ENCODE assay signal across 10 cellular contexts in the genomic region with DNA sequence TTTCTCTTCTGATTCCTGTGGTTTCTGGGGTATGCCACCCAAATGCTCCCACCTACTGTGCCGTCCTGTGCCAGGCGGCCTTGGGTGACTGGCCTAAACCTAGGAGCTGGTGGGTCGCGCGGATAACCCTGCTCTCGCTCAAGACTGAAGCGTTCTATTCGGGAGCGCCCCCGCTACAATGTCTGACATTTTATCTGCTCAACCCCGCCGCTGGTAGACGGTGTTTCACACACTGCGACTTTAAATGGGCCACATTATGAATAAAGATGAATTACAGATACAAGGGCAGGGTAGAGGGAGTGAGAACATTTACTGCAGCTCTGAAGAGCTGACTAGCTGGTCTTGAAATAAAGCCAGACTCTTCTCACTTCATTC. TPM values are rescaled to one million over a fixed set of nuclear protein-coding genes. Genes with fewer than 3 reads are reported as not detected.
DNase-seq lines count a peak whose midpoint lies in the region; ATAC-seq and TF ChIP-seq lines count a peak whose summit lies in the region.
"Had no signal": no experiment of that assay in that cellular context is flagged by ENCODE, and none has a peak within 500 bp of the region (broad histone marks: within the 10 kb centered on the region; RNA-seq: fewer than 3 reads in every experiment).

No MANE protein-coding gene starts in this region.

- DNase-seq in effector memory CD8-positive, alpha-beta T cell, result no peak
- DNase-seq in natural killer cell (no peak), GM03348 (ENCODE audit: low spot score) (no peak), NCI-H2196 treated with DMSO at 0.1 percent for 48 hours (lab: John Stamatoyannopoulos, UW; ENCODE audit: unreplicated experiment) (no peak), OCI-M2 (lab: John Stamatoyannopoulos, UW; ENCODE audit: unreplicated experiment) (no peak)

- peaks cover 4% of the 10 kb centered on the region for H3K4me1 ChIP-seq in ACC112 (ENCODE audit: control insufficient read depth, insufficient read depth, low read length, unreplicated experiment)
- H3K4me1 ChIP-seq in HUES48 (ENCODE audit: control insufficient read depth, insufficient read depth, low read length), result peaks cover 28% of the 10 kb centered on the region
- H3K4me1 ChIP-seq: parathyroid adenoma had no signal

- no peaks in the 10 kb centered on the region for H3K36me3 ChIP-seq in ACC112 (ENCODE audit: insufficient read depth, low read length)
- no peaks in the 10 kb centered on the region for H3K36me3 ChIP-seq in HUES48 (ENCODE audit: control insufficient read depth, insufficient read depth, low read length)

- intact Hi-C loops in natural killer cell (cut with micrococcal nuclease), result no loop called here

- ATAC-seq in effector memory CD8-positive, alpha-beta T cell (replicated peaks), result no peak
- no peak for ATAC-seq in natural killer cell
- no peak for ATAC-seq in HG03097 (IDR thresholded peaks at IDR 0.05; ENCODE audit: low FRiP score, unreplicated experiment)

- H3K4me3 Mint-ChIP-seq in effector memory CD8-positive, alpha-beta T cell, result peak overlapping the region; percentile 96 to 97
- peak overlapping the region; percentile 98 for H3K4me3 Mint-ChIP-seq in natural killer cell

- H3K9me3 Mint-ChIP-seq in effector memory CD8-positive, alpha-beta T cell, result peaks cover 0 to 6% of the 10 kb centered on the region in 2 donors
- no peaks in the 10 kb centered on the region for H3K9me3 Mint-ChIP-seq in natural killer cell

- H3K36me3 Mint-ChIP-seq in effector memory CD8-positive, alpha-beta T cell (ENCODE audit: insufficient read depth), result peaks cover 6% of the 10 kb centered on the region
- H3K36me3 Mint-ChIP-seq in natural killer cell, result no peaks in the 10 kb centered on the region

- H2AFZ ChIP-seq in ACC112 (ENCODE audit: low read length, unreplicated experiment), result no peak overlapping the region

- H3K9ac ChIP-seq in HUES48 (ENCODE audit: low read depth, low read length), result no peak overlapping the region
- H3K9ac ChIP-seq: parathyroid adenoma had no signal

- no peak overlapping the region for H3K27ac ChIP-seq in ACC112 (ENCODE audit: low read depth, low read length)
- H3K27ac ChIP-seq in HUES48 (ENCODE audit: low read depth, low read length), result no peak overlapping the region
- H3K27ac ChIP-seq: parathyroid adenoma, PC-9 had no signal

- H3K27me3 ChIP-seq in ACC112 (ENCODE audit: insufficient read depth, low read length) (peaks cover 37% of the 10 kb centered on the region), HUES48 (ENCODE audit: control insufficient read depth, insufficient read depth, low read length) (peaks cover 78% of the 10 kb centered on the region)

- H3K4me3 ChIP-seq in ACC112 (ENCODE audit: low read depth, low read length) (peak overlapping the region; percentile 86; the same call in 1 of the 2 replicates), HUES48 (ENCODE audit: low read depth, low read length) (peak overlapping the region; percentile 60)

- H3K79me2 ChIP-seq in ACC112 (ENCODE audit: control insufficient read depth, insufficient read depth, low read length, unreplicated experiment), result peaks cover 11% of the 10 kb centered on the region
- H3K79me2 ChIP-seq: parathyroid adenoma had no signal

- H3K4me1 Mint-ChIP-seq in effector memory CD8-positive, alpha-beta T cell (ENCODE audit: low read depth in 2 of 2), result peaks cover 15% of the 10 kb centered on the region in 2 donors
- peaks cover 25 to 33% of the 10 kb centered on the region in 2 donors for H3K4me1 Mint-ChIP-seq in natural killer cell

- peaks cover 0 to 21% of the 10 kb centered on the region in 2 donors for H3K27me3 Mint-ChIP-seq in effector memory CD8-positive, alpha-beta T cell
- peaks cover 22 to 31% of the 10 kb centered on the region in 2 donors for H3K27me3 Mint-ChIP-seq in natural killer cell (ENCODE audit: low read depth in 2 of 2)

- TF ChIP-seq CTCF in natural killer cell (IDR thresholded peaks at IDR 0.05), result no peak

- H3K27ac Mint-ChIP-seq in effector memory CD8-positive, alpha-beta T cell, result no peak overlapping the region
- peak overlapping the region; percentile 10 to 90 for H3K27ac Mint-ChIP-seq in natural killer cell

- H3K9me3 ChIP-seq in HUES48 (ENCODE audit: control insufficient read depth, insufficient read depth, low read length), result peaks cover 5% of the 10 kb centered on the region; the same call in 1 of the 2 replicates

RNA-seq across cellular contexts. Expression of a gene that starts 0.8 kb away (rescaled TPM):
- total RNA-seq in natural killer cell, result 100 to 1,000 TPM in 1 of 3 donors, 10 to 100 TPM in 2; 60.9 to 127 (median 82.1) TPM

Comparison
In these comparisons a context has a peak if more than half of its experiments do, and no peak if none do; other contexts are left out.
1. H3K27ac Mint-ChIP-seq: peak in natural killer cell (2 of 2); none in effector memory CD8-positive, alpha-beta T cell (0 of 2).